28 cellular contexts compared by ENCODE assay signal in the genomic region with DNA sequence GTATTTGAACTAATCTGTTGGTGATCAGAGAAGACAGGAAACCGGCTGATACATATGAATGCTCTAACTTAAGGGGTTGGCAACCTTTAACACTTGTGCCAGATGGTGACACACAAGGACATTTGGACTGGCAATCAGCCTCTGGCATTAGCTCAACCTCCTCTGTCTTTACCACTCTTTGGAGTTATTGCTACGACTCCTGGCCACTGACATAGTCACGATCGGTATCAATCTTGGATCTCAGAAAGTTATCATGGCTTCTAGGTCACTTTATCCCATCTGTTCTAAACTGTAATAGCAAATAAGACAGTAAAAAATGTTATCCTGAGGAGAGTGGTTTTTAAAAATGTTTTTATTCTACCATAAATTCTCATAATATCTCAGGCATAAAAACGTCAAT.
"Had no signal": no experiment of that assay in that cellular context is flagged by ENCODE, and none has a peak within 500 bp of the region (broad histone marks: within the 10 kb centered on the region; RNA-seq: fewer than 3 reads in every experiment).

No MANE protein-coding gene starts in this region.

- ATAC-seq: activated CD8-positive, alpha-beta memory T cell treated with anti-CD3 and anti-CD28 coated beads, Interleukin-2, amount 10 ng/mL, durations not matched to agents 7 days and 5 days; activated naive CD8-positive, alpha-beta T cell treated with anti-CD3 and anti-CD28 coated beads, Interleukin-2, amount 50 U/mL, for 24 hours had no signal

- DNase-seq: activated CD4-positive, alpha-beta memory T cell treated with anti-CD3 and anti-CD28 coated beads, Interleukin-2, amount 10 ng/mL, durations not matched to agents 7 days and 5 days; activated CD4-positive, alpha-beta T cell treated with anti-CD3 and anti-CD28 coated beads for 1 hour; activated CD4-positive, alpha-beta T cell treated with anti-CD3 and anti-CD28 coated beads for 48 hours; activated CD4-positive, CD25-positive, alpha-beta regulatory T cell; activated CD8-positive, alpha-beta memory T cell treated with anti-CD3 and anti-CD28 coated beads for 24 hours; activated CD8-positive, alpha-beta memory T cell treated with anti-CD3 and anti-CD28 coated beads, Interleukin-2, amount 10 ng/mL, durations not matched to agents 7 days and 5 days; activated CD8-positive, alpha-beta memory T cell treated with anti-CD3 and anti-CD28 coated beads, Interleukin-2, amount 50 U/mL, for 48 hours; activated effector memory CD4-positive, alpha-beta T cell treated with Interleukin-2 at 50 U/mL for 16 hours; activated naive CD4-positive, alpha-beta T cell treated with anti-CD3 and anti-CD28 coated beads, Interleukin-2, amount 10 ng/mL, durations not matched to agents 7 days and 5 days; activated naive CD8-positive, alpha-beta T cell treated with anti-CD3 and anti-CD28 coated beads, Interleukin-2, amount 50 U/mL, for 24 hours; activated T-cell treated with anti-CD3 and anti-CD28 coated beads, Interleukin-2, amount 50 U/mL, for 48 hours; amniotic stem cell; aorta; cortex of kidney; MM.1S; NCI-H1092; NCI-H1436 treated with DMSO at 0.1 percent for 48 hours; NCI-H1694 treated with DMSO at 0.1 percent for 48 hours; NCI-H2029; NCI-H2227 treated with DMSO at 0.1 percent for 48 hours; NCI-H526 treated with DMSO at 0.1 percent for 48 hours; NCI-H82; PC-9; Right ventricle myocardium superior; SW 1271; T-helper 1 cell; T-helper 2 cell; T-helper 9 cell had no signal
